In the genomic region with DNA sequence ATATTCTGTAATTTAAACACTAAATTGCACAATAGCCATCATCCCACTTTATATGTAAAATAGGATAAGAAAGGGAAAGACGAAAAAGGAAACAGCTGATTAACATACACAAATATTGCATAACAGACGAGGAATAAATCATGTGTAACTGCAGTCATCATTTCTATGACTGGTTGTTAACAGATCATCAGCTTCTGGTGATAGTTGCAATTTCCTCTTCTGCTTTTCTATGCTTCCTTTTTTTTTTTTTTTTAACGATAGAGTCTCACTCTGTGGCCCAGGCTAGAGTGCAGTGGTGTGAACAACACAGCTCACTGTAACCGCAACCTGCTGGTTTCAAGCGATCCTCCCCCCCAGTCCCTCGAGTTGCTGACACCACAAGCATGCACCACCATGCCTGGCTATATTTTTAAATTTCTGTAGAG, we compare ENCODE assay signal across 9 cellular contexts. TPM values are rescaled to one million over a fixed set of nuclear protein-coding genes. Genes with fewer than 3 reads are reported as not detected.
DNase-seq lines count a peak whose midpoint lies in the region; ATAC-seq lines count a peak whose summit lies in the region.
"Had no signal": no experiment of that assay in that cellular context is flagged by ENCODE, and none has a peak within 500 bp of the region (broad histone marks: within the 10 kb centered on the region; RNA-seq: fewer than 3 reads in every experiment).

No MANE protein-coding gene starts in this region.

- ATAC-seq in GM18867 (IDR thresholded peaks at IDR 0.05; ENCODE audit: unreplicated experiment), result peak; percentile 93
- ATAC-seq in HG02588 (IDR thresholded peaks at IDR 0.05; ENCODE audit: unreplicated experiment), result peak; percentile 62
- peak; percentile 41 to 72 for ATAC-seq in left cardiac atrium

- intact Hi-C loops in left cardiac atrium (cut with DNase I), result no loop called here

- DNase-seq in MV-4-11 (lab: John Stamatoyannopoulos, UW) (peak; percentile 99), left cardiac atrium (no peak), AG08395 (ENCODE audit: low spot score) (no peak), NCI-H226 (no peak), SW 1271 (lab: John Stamatoyannopoulos, UW) (no peak), foreskin melanocyte (no peak)

RNA-seq across cellular contexts. Expression of a gene that starts 22.5 kb away (rescaled TPM):
- total RNA-seq in left cardiac atrium, result under 1 TPM; 0.29 to 0.53 TPM

RNA-seq across cellular contexts. Expression of a gene that starts 26.4 kb away (rescaled TPM):
- not detected for total RNA-seq in left cardiac atrium
- total RNA-seq: M059J had no signal
